In the genomic region with DNA sequence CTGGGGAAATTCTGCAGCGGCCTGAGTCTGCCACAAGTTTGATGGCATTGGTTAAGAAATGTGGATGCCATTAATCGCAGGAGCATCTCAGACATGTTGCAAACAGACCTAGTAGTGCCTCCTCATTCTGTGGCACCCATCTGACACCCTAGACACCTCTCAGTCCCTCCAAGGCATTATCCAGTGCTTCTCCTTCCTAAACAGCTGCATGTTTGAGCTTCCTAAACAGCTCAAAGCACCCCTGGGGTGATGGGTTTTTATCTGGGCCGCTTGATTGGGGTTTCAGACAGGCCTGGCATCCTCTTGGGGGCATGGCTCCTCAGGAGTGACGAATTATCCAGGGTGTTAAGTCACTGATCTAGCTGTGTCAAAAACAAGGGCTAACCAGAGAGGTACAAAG, we compare ENCODE assay signal across 1 cellular context.
TF ChIP-seq lines count a peak whose summit lies in the region.

No MANE protein-coding gene starts in this region.

TF ChIP-seq in H1, 55 proteins besides CTCF, POLR2A, EP300 and RAD21:
- TF ChIP-seq NRF1 (IDR thresholded peaks at IDR 0.05; ENCODE audit: low read depth, low read length) (no peak), SAP30 (IDR thresholded peaks at IDR 0.05; ENCODE audit: insufficient read depth, insufficient replicate concordance, low read length) (no peak), CBX8 (IDR thresholded peaks at IDR 0.05; ENCODE audit: borderline replicate concordance, low read depth, low read length) (no peak), PHF8 (conservative IDR thresholded peaks at IDR 0.05; ENCODE audit: low read depth, low read length) (no peak), SP2 (IDR thresholded peaks at IDR 0.05; ENCODE audit: low read length) (no peak), JUND (IDR thresholded peaks at IDR 0.05; ENCODE audit: low read length) (no peak), HDAC6 (IDR thresholded peaks at IDR 0.05; ENCODE audit: low read depth, low read length) (no peak), TBP (IDR thresholded peaks at IDR 0.05; ENCODE audit: low read depth, low read length) (no peak), SUZ12 (IDR thresholded peaks at IDR 0.05; ENCODE audit: low read length) (no peak), TCF12 (IDR thresholded peaks at IDR 0.05; ENCODE audit: low read depth, low read length) (no peak), EZH2 (IDR thresholded peaks at IDR 0.05; ENCODE audit: low read depth, low read length, severe bottlenecking) (no peak), BCL11A (IDR thresholded peaks at IDR 0.05; ENCODE audit: low read depth in 2 of 2, low read length in 2 of 2) (no peak), CREB1 (IDR thresholded peaks at IDR 0.05) (no peak)
- TF ChIP-seq, protein P1, sequence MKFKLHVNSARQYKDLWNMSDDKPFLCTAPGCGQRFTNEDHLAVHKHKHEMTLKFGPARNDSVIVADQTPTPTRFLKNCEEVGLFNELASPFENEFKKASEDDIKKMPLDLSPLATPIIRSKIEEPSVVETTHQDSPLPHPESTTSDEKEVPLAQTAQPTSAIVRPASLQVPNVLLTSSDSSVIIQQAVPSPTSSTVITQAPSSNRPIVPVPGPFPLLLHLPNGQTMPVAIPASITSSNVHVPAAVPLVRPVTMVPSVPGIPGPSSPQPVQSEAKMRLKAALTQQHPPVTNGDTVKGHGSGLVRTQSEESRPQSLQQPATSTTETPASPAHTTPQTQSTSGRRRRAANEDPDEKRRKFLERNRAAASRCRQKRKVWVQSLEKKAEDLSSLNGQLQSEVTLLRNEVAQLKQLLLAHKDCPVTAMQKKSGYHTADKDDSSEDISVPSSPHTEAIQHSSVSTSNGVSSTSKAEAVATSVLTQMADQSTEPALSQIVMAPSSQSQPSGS (IDR thresholded peaks at IDR 0.05; ENCODE audit: low read length), result no peak
- TF ChIP-seq, protein P2, sequence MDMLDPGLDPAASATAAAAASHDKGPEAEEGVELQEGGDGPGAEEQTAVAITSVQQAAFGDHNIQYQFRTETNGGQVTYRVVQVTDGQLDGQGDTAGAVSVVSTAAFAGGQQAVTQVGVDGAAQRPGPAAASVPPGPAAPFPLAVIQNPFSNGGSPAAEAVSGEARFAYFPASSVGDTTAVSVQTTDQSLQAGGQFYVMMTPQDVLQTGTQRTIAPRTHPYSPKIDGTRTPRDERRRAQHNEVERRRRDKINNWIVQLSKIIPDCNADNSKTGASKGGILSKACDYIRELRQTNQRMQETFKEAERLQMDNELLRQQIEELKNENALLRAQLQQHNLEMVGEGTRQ (IDR thresholded peaks at IDR 0.05; ENCODE audit: low read length), result no peak
